Comparison of ENCODE assay signal across 17 cellular contexts in genomic region chr6:7693827-7694226, GRCh38.
"Had no signal": no experiment of that assay in that cellular context is flagged by ENCODE, and none has a peak within 500 bp of the region (broad histone marks: within the 10 kb centered on the region; RNA-seq: fewer than 3 reads in every experiment).

No MANE protein-coding gene starts in this region.

- ATAC-seq: gastroesophageal sphincter; left lobe of liver; mucosa of descending colon; naive thymus-derived CD8-positive, alpha-beta T cell; psoas muscle; right lobe of liver; stimulated activated effector memory CD8-positive, alpha-beta T cell treated with anti-CD3 and anti-CD28 coated beads, Interleukin-12 subunit alpha, Interleukin-12 subunit beta, amount 100 ng/mL, for 72 hours; stimulated activated naive CD8-positive, alpha-beta T cell treated with anti-CD3 and anti-CD28 coated beads, Interleukin-15, Interleukin-2, amounts not matched to agents 100 U/mL and 50 U/mL, for 24 hours; upper lobe of right lung had no signal

- DNase-seq: dorsolateral prefrontal cortex; effector CD8-positive, alpha-beta T cell; glutamatergic neuron; islet precursor cell; mucosa of descending colon; naive thymus-derived CD8-positive, alpha-beta T cell; psoas muscle; retina; right lobe of liver; stimulated activated CD4-positive, alpha-beta T cell treated with anti-CD3 and anti-CD28 coated beads, Interleukin-4, amount 100 ng/mL, for 1 hour; stimulated activated CD8-positive, alpha-beta memory T cell treated with anti-CD3 and anti-CD28 coated beads, Interleukin-4, amount 100 ng/mL, for 48 hours; stimulated activated naive CD8-positive, alpha-beta T cell treated with anti-CD3 and anti-CD28 coated beads, Interleukin-15, Interleukin-2, amounts not matched to agents 100 U/mL and 50 U/mL, for 24 hours; thyroid gland; upper lobe of right lung had no signal
